10 cellular contexts compared by ENCODE assay signal in genomic region chr15:29815000-29815704, GRCh38. TPM values are rescaled to one million over a fixed set of nuclear protein-coding genes. Genes with fewer than 3 reads are reported as not detected.
DNase-seq lines count a peak whose midpoint lies in the region; ATAC-seq and TF ChIP-seq lines count a peak whose summit lies in the region.
"Had no signal": no experiment of that assay in that cellular context is flagged by ENCODE, and none has a peak within 500 bp of the region (broad histone marks: within the 10 kb centered on the region; RNA-seq: fewer than 3 reads in every experiment).

No MANE protein-coding gene starts in this region.

- no peak for TF ChIP-seq RAD21 in HCT116 (IDR thresholded peaks at IDR 0.05; ENCODE audit: low read depth)

- peaks cover 61% of the 10 kb centered on the region for H3K4me1 Mint-ChIP-seq in glutamatergic neuron (ENCODE audit: low read depth, unreplicated experiment)
- no peaks in the 10 kb centered on the region for H3K4me1 Mint-ChIP-seq in activated T-helper 1 cell treated with anti-CD3 and anti-CD28 coated beads, Interleukin-12 subunit alpha, Interleukin-12 subunit beta, Interleukin-2, Interleukin-4 antibody, amounts not matched to agents 30 ng/mL and 10 ng/mL and 1 ng/mL, durations not matched to agents 14 hours and 24 hours and 36 hours (ENCODE audit: low read depth)

- H3K4me2 ChIP-seq in HCT116 (ENCODE audit: low read length): peak overlapping the region; percentile 9; the same call in 1 of the 2 replicates

- DNase-seq in HCT116 (ENCODE audit: low read depth, low spot score) (no peak), RPMI7951 (ENCODE audit: low read depth) (peak; percentile 41), glutamatergic neuron (no peak), renal cortical epithelial cell (ENCODE audit: low read depth) (peak; percentile 73), medulla oblongata (ENCODE audit: extremely low spot score) (no peak)
- no peak for DNase-seq in activated T-helper 1 cell treated with anti-CD3 and anti-CD28 coated beads, Interleukin-12 subunit alpha, Interleukin-12 subunit beta, Interleukin-2, Interleukin-4 antibody, amounts not matched to agents 30 ng/mL and 10 ng/mL and 1 ng/mL, durations not matched to agents 14 hours and 24 hours and 36 hours (ENCODE audit: low spot score)
- no peak for DNase-seq in activated CD8-positive, alpha-beta memory T cell treated with anti-CD3 and anti-CD28 coated beads, Interleukin-2, amount 50 U/mL, for 48 hours
- DNase-seq: cerebellar nuclear complex, NCI-H1105 treated with DMSO at 0.1 percent for 48 hours had no signal

- ATAC-seq in HCT116 (peak; percentile 60; the same call in 1 of the 2 replicates), GM19463 (IDR thresholded peaks at IDR 0.05; ENCODE audit: unreplicated experiment) (no peak)

- no TSS peak for BruUV-seq in HCT116 (replicated peaks; lab: Mats Ljungman, UMichigan)

- peaks cover 99% of the 10 kb centered on the region for H3K79me2 ChIP-seq in HCT116 (ENCODE audit: insufficient read depth, low read length)

- intact Hi-C loops in HCT116 (cut with micrococcal nuclease): no loop called here
- intact Hi-C loops in activated T-helper 1 cell treated with anti-CD3 and anti-CD28 coated beads, Interleukin-12 subunit alpha, Interleukin-12 subunit beta, Interleukin-2, Interleukin-4 antibody, amounts not matched to agents 30 ng/mL and 10 ng/mL and 1 ng/mL, durations not matched to agents 14 hours and 24 hours and 36 hours (cut with micrococcal nuclease): no loop called here

- POLR2A ChIA-PET in HCT116 (lab: Charles Lee): no interaction called here

- H3K4me1 ChIP-seq in HCT116 (ENCODE audit: control insufficient read depth in 1 of 2, insufficient read depth in 2 of 2, low read length in 2 of 2): peaks cover 13 to 55% of the 10 kb centered on the region in 2 experiments; a peak in 3 of 4 replicates

- H3K36me3 ChIP-seq in HCT116 (ENCODE audit: control insufficient read depth in 1 of 2, insufficient read depth in 2 of 2, low read length in 2 of 2): no peaks in the 10 kb centered on the region

- H3K9me2 ChIP-seq in HCT116 (ENCODE audit: insufficient read depth): no peaks in the 10 kb centered on the region

- CTCF ChIA-PET in HCT116 (lab: Charles Lee): no interaction called here

- H3K9me3 Mint-ChIP-seq in glutamatergic neuron (ENCODE audit: unreplicated experiment): peaks cover 2% of the 10 kb centered on the region
- no peaks in the 10 kb centered on the region for H3K9me3 Mint-ChIP-seq in activated T-helper 1 cell treated with anti-CD3 and anti-CD28 coated beads, Interleukin-12 subunit alpha, Interleukin-12 subunit beta, Interleukin-2, Interleukin-4 antibody, amounts not matched to agents 30 ng/mL and 10 ng/mL and 1 ng/mL, durations not matched to agents 14 hours and 24 hours and 36 hours

- no peaks in the 10 kb centered on the region for H3K27me3 ChIP-seq in HCT116 (ENCODE audit: insufficient read depth, low read length)

- no peak overlapping the region for H3K27ac ChIP-seq in HCT116 (ENCODE audit: low read depth, low read length)

- peak overlapping the region; percentile 80 for H3K27ac Mint-ChIP-seq in glutamatergic neuron (ENCODE audit: unreplicated experiment)
- H3K27ac Mint-ChIP-seq in activated T-helper 1 cell treated with anti-CD3 and anti-CD28 coated beads, Interleukin-12 subunit alpha, Interleukin-12 subunit beta, Interleukin-2, Interleukin-4 antibody, amounts not matched to agents 30 ng/mL and 10 ng/mL and 1 ng/mL, durations not matched to agents 14 hours and 24 hours and 36 hours: no peak overlapping the region

- RAD21 ChIA-PET in HCT116 (lab: Charles Lee; ENCODE audit: low non-redundant PET in 1 of 2, low total read pairs in 2 of 2, uncharacterized antibody in 2 of 2, unreplicated experiment in 2 of 2): no interaction called here

- H2AFZ ChIP-seq in HCT116 (ENCODE audit: low read depth, low read length, poor library complexity, severe bottlenecking): no peak overlapping the region

- H3K9ac ChIP-seq in HCT116 (ENCODE audit: low read length): peak overlapping the region; percentile 4; the same call in 1 of the 2 replicates

- peaks cover 4% of the 10 kb centered on the region for H3K36me3 Mint-ChIP-seq in glutamatergic neuron (ENCODE audit: unreplicated experiment)
- H3K36me3 Mint-ChIP-seq in activated T-helper 1 cell treated with anti-CD3 and anti-CD28 coated beads, Interleukin-12 subunit alpha, Interleukin-12 subunit beta, Interleukin-2, Interleukin-4 antibody, amounts not matched to agents 30 ng/mL and 10 ng/mL and 1 ng/mL, durations not matched to agents 14 hours and 24 hours and 36 hours (ENCODE audit: low read depth): no peaks in the 10 kb centered on the region

- no peak for TF ChIP-seq POLR2A in HCT116 (IDR thresholded peaks at IDR 0.05; ENCODE audit: borderline replicate concordance, extremely low read depth, insufficient read depth, insufficient read length)

- no peaks in the 10 kb centered on the region for H3K9me3 ChIP-seq in HCT116 (ENCODE audit: control insufficient read depth in 1 of 2, insufficient read depth in 1 of 2, low read depth in 1 of 2, low read length in 2 of 2)

- H3K4me3 Mint-ChIP-seq in glutamatergic neuron (ENCODE audit: unreplicated experiment): peak overlapping the region; percentile 61
- no peak overlapping the region for H3K4me3 Mint-ChIP-seq in activated T-helper 1 cell treated with anti-CD3 and anti-CD28 coated beads, Interleukin-12 subunit alpha, Interleukin-12 subunit beta, Interleukin-2, Interleukin-4 antibody, amounts not matched to agents 30 ng/mL and 10 ng/mL and 1 ng/mL, durations not matched to agents 14 hours and 24 hours and 36 hours

- TF ChIP-seq CTCF in HCT116 (IDR thresholded peaks at IDR 0.05 in 2 of 3, conservative IDR thresholded peaks at IDR 0.05 in 1 of 3; ENCODE audit: borderline replicate concordance in 1 of 3, insufficient read depth in 1 of 3, low read depth in 2 of 3, low read length in 2 of 3): no peak
- no peak for TF ChIP-seq CTCF in glutamatergic neuron (IDR thresholded peaks at IDR 0.05; ENCODE audit: partially characterized antibody, unreplicated experiment)

- H4K20me1 ChIP-seq in HCT116 (ENCODE audit: insufficient read depth): peaks cover 19% of the 10 kb centered on the region; the same call in 1 of the 2 replicates

- H3K4me3 ChIP-seq in HCT116 (replicated peaks in 1 of 2; ENCODE audit: low read depth in 1 of 2, low read length in 2 of 2): no peak overlapping the region

- H3K27me3 Mint-ChIP-seq in glutamatergic neuron (ENCODE audit: unreplicated experiment): peaks cover 3% of the 10 kb centered on the region
- H3K27me3 Mint-ChIP-seq in activated T-helper 1 cell treated with anti-CD3 and anti-CD28 coated beads, Interleukin-12 subunit alpha, Interleukin-12 subunit beta, Interleukin-2, Interleukin-4 antibody, amounts not matched to agents 30 ng/mL and 10 ng/mL and 1 ng/mL, durations not matched to agents 14 hours and 24 hours and 36 hours (ENCODE audit: insufficient read depth): peaks cover 64% of the 10 kb centered on the region

TF ChIP-seq in HCT116, 20 proteins besides CTCF, POLR2A, EP300 and RAD21:
- TF ChIP-seq ZBTB33 (IDR thresholded peaks at IDR 0.05; ENCODE audit: extremely low read depth, insufficient replicate concordance, low read length) (no peak), ELF1 (IDR thresholded peaks at IDR 0.05; ENCODE audit: borderline replicate concordance, low read depth) (no peak), EGR1 (IDR thresholded peaks at IDR 0.05; ENCODE audit: low read depth) (no peak), CBX3 (IDR thresholded peaks at IDR 0.05; ENCODE audit: low read depth) (no peak), EZH2 (IDR thresholded peaks at IDR 0.05) (no peak), CEBPB (IDR thresholded peaks at IDR 0.05; ENCODE audit: low read depth) (no peak), JUND (IDR thresholded peaks at IDR 0.05) (no peak), SP1 (IDR thresholded peaks at IDR 0.05; ENCODE audit: low read depth) (no peak), ATF3 (IDR thresholded peaks at IDR 0.05) (no peak), POLR2AphosphoS5 (IDR thresholded peaks at IDR 0.05; ENCODE audit: low read depth, low read length) (no peak), SRF (IDR thresholded peaks at IDR 0.05; ENCODE audit: low read depth) (no peak), YY1 (IDR thresholded peaks at IDR 0.05; ENCODE audit: extremely low read depth, insufficient replicate concordance, low read depth, low read length) (no peak), TCF7L2 (IDR thresholded peaks at IDR 0.05; ENCODE audit: borderline replicate concordance, extremely low read depth, insufficient read depth, insufficient read length) (no peak), ZFX (IDR thresholded peaks at IDR 0.05) (no peak), MAX (IDR thresholded peaks at IDR 0.05) (no peak), SIN3A (IDR thresholded peaks at IDR 0.05; ENCODE audit: low read depth) (no peak)

RNA-seq across cellular contexts. Expression of gene TJP1, which starts 7.1 kb away (rescaled TPM):
- total RNA-seq in HCT116 (2021; ENCODE audit: unreplicated experiment): 83.6 TPM
- 34.7 and 39.7 TPM in 2 replicates for polyA plus RNA-seq in HCT116 (2012)
- 28.1 and 31.6 TPM in 2 replicates for total RNA-seq in RPMI7951 (2014; rRNA removed; shearing (Covaris generic))
- 129 TPM for total RNA-seq in glutamatergic neuron (ENCODE audit: unreplicated experiment)
- total RNA-seq in renal cortical epithelial cell: 95.7 and 159 TPM in 2 replicates
- total RNA-seq in activated T-helper 1 cell treated with anti-CD3 and anti-CD28 coated beads, Interleukin-12 subunit alpha, Interleukin-12 subunit beta, Interleukin-2, Interleukin-4 antibody, amounts not matched to agents 30 ng/mL and 10 ng/mL and 1 ng/mL, durations not matched to agents 14 hours and 24 hours and 36 hours: not detected in 2 replicates

Comparison
In these comparisons a context has a peak if more than half of its experiments do, and no peak if none do; other contexts are left out.
1. DNase-seq: peak in RPMI7951 (single experiment) and renal cortical epithelial cell (single experiment); none in HCT116 (single experiment), glutamatergic neuron (single experiment), activated T-helper 1 cell treated with anti-CD3 and anti-CD28 coated beads, Interleukin-12 subunit alpha, Interleukin-12 subunit beta, Interleukin-2, Interleukin-4 antibody, amounts not matched to agents 30 ng/mL and 10 ng/mL and 1 ng/mL, durations not matched to agents 14 hours and 24 hours and 36 hours (single experiment), activated CD8-positive, alpha-beta memory T cell treated with anti-CD3 and anti-CD28 coated beads, Interleukin-2, amount 50 U/mL, for 48 hours (single experiment) and medulla oblongata (single experiment).
2. RNA of gene TJP1, which starts 7.1 kb away (total RNA-seq): 95.7 to 159 TPM in renal cortical epithelial cell, 129 TPM in glutamatergic neuron (single experiment), 83.6 TPM in HCT116 (single experiment) and 28.1 to 31.6 TPM in RPMI7951; not detected in activated T-helper 1 cell treated with anti-CD3 and anti-CD28 coated beads, Interleukin-12 subunit alpha, Interleukin-12 subunit beta, Interleukin-2, Interleukin-4 antibody, amounts not matched to agents 30 ng/mL and 10 ng/mL and 1 ng/mL, durations not matched to agents 14 hours and 24 hours and 36 hours; every median in the first group is over 10 times any median in the second.